Comparison of ENCODE assay signal across 1 cellular context in the genomic region with DNA sequence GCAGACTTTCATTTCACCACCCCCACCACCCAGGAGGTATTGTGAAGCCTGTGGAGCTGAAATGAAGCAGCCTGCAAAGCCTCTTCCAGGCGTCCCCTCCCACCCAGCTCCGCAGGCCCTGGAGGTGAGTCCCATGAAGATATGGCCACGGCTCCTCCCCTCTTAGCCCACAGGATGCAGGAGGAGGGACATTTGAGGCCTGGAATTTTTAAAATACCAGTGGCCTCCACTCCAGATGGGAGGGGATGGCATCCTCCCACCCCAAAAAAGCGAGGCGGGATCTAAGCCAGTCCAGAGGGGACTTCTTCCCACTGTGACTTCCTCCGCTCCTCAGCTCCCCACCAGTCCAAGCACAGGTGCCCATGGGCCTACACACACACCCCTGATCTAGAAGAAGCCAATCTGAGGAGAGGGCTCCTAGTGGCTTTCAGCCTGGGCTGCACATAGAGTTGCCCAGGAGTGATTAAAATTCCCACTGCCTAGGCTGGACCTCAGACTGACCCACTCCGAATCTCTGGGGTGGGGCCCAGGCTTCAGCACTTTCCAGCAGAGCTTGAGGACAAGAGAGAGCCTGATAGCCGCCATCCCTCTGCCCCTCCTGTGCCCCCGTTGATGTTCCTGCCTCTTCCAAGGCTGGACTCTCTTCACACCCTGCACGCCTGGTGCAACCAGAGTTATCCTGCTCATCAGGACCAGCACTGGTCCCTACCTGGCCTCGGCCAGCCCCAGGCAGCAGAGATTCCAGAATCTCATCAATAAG.
TF ChIP-seq lines count a peak whose summit lies in the region.

No MANE protein-coding gene starts in this region.

TF ChIP-seq in GM23338, 12 proteins besides CTCF, POLR2A, EP300 and RAD21:
- TF ChIP-seq, protein P1, sequence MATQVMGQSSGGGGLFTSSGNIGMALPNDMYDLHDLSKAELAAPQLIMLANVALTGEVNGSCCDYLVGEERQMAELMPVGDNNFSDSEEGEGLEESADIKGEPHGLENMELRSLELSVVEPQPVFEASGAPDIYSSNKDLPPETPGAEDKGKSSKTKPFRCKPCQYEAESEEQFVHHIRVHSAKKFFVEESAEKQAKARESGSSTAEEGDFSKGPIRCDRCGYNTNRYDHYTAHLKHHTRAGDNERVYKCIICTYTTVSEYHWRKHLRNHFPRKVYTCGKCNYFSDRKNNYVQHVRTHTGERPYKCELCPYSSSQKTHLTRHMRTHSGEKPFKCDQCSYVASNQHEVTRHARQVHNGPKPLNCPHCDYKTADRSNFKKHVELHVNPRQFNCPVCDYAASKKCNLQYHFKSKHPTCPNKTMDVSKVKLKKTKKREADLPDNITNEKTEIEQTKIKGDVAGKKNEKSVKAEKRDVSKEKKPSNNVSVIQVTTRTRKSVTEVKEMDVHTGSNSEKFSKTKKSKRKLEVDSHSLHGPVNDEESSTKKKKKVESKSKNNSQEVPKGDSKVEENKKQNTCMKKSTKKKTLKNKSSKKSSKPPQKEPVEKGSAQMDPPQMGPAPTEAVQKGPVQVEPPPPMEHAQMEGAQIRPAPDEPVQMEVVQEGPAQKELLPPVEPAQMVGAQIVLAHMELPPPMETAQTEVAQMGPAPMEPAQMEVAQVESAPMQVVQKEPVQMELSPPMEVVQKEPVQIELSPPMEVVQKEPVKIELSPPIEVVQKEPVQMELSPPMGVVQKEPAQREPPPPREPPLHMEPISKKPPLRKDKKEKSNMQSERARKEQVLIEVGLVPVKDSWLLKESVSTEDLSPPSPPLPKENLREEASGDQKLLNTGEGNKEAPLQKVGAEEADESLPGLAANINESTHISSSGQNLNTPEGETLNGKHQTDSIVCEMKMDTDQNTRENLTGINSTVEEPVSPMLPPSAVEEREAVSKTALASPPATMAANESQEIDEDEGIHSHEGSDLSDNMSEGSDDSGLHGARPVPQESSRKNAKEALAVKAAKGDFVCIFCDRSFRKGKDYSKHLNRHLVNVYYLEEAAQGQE (IDR thresholded peaks at IDR 0.05; ENCODE audit: unreplicated experiment): no peak
- no peak for TF ChIP-seq JUNB (IDR thresholded peaks at IDR 0.05; ENCODE audit: unreplicated experiment)
- TF ChIP-seq, protein P2, sequence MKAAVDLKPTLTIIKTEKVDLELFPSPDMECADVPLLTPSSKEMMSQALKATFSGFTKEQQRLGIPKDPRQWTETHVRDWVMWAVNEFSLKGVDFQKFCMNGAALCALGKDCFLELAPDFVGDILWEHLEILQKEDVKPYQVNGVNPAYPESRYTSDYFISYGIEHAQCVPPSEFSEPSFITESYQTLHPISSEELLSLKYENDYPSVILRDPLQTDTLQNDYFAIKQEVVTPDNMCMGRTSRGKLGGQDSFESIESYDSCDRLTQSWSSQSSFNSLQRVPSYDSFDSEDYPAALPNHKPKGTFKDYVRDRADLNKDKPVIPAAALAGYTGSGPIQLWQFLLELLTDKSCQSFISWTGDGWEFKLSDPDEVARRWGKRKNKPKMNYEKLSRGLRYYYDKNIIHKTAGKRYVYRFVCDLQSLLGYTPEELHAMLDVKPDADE (IDR thresholded peaks at IDR 0.05): no peak
- no peak for TF ChIP-seq STAT1 (IDR thresholded peaks at IDR 0.05; ENCODE audit: unreplicated experiment)
- no peak for TF ChIP-seq ZNF114 (CRISPR knock-in tag; IDR thresholded peaks at IDR 0.05)
- TF ChIP-seq, protein P3, sequence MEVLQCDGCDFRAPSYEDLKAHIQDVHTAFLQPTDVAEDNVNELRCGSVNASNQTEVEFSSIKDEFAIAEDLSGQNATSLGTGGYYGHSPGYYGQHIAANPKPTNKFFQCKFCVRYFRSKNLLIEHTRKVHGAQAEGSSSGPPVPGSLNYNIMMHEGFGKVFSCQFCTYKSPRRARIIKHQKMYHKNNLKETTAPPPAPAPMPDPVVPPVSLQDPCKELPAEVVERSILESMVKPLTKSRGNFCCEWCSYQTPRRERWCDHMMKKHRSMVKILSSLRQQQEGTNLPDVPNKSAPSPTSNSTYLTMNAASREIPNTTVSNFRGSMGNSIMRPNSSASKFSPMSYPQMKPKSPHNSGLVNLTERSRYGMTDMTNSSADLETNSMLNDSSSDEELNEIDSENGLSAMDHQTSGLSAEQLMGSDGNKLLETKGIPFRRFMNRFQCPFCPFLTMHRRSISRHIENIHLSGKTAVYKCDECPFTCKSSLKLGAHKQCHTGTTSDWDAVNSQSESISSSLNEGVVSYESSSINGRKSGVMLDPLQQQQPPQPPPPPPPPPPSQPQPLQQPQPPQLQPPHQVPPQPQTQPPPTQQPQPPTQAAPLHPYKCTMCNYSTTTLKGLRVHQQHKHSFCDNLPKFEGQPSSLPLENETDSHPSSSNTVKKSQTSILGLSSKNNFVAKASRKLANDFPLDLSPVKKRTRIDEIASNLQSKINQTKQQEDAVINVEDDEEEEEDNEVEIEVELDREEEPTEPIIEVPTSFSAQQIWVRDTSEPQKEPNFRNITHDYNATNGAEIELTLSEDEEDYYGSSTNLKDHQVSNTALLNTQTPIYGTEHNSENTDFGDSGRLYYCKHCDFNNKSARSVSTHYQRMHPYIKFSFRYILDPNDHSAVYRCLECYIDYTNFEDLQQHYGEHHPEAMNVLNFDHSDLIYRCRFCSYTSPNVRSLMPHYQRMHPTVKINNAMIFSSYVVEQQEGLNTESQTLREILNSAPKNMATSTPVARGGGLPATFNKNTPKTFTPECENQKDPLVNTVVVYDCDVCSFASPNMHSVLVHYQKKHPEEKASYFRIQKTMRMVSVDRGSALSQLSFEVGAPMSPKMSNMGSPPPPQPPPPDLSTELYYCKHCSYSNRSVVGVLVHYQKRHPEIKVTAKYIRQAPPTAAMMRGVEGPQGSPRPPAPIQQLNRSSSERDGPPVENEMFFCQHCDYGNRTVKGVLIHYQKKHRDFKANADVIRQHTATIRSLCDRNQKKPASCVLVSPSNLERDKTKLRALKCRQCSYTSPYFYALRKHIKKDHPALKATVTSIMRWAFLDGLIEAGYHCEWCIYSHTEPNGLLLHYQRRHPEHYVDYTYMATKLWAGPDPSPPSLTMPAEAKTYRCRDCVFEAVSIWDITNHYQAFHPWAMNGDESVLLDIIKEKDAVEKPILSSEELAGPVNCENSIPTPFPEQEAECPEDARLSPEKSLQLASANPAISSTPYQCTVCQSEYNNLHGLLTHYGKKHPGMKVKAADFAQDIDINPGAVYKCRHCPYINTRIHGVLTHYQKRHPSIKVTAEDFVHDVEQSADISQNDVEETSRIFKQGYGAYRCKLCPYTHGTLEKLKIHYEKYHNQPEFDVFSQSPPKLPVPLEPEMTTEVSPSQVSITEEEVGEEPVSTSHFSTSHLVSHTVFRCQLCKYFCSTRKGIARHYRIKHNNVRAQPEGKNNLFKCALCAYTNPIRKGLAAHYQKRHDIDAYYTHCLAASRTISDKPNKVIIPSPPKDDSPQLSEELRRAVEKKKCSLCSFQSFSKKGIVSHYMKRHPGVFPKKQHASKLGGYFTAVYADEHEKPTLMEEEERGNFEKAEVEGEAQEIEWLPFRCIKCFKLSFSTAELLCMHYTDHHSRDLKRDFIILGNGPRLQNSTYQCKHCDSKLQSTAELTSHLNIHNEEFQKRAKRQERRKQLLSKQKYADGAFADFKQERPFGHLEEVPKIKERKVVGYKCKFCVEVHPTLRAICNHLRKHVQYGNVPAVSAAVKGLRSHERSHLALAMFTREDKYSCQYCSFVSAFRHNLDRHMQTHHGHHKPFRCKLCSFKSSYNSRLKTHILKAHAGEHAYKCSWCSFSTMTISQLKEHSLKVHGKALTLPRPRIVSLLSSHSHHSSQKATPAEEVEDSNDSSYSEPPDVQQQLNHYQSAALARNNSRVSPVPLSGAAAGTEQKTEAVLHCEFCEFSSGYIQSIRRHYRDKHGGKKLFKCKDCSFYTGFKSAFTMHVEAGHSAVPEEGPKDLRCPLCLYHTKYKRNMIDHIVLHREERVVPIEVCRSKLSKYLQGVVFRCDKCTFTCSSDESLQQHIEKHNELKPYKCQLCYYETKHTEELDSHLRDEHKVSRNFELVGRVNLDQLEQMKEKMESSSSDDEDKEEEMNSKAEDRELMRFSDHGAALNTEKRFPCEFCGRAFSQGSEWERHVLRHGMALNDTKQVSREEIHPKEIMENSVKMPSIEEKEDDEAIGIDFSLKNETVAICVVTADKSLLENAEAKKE (CRISPR knock-in tag; IDR thresholded peaks at IDR 0.05): no peak
- no peak for TF ChIP-seq POLR2AphosphoS5 (IDR thresholded peaks at IDR 0.05; ENCODE audit: low read depth)
- TF ChIP-seq NANOG (IDR thresholded peaks at IDR 0.05; ENCODE audit: borderline replicate concordance): no peak
- TF ChIP-seq ZNF331 (CRISPR knock-in tag; IDR thresholded peaks at IDR 0.05; ENCODE audit: low read depth): no peak
- no peak for TF ChIP-seq EZH2 (IDR thresholded peaks at IDR 0.05; ENCODE audit: low read depth, unreplicated experiment)
- no peak for TF ChIP-seq CREB1 (CRISPR knock-in tag; IDR thresholded peaks at IDR 0.05; ENCODE audit: low read depth)
- TF ChIP-seq EZH2phosphoT487 (IDR thresholded peaks at IDR 0.05; ENCODE audit: unreplicated experiment): no peak
